Comparison of ENCODE assay signal across 2 cellular contexts in genomic region chrX:154672084-154672483, GRCh38.
A peak's percentile ranks its signal among the peaks of the same experiment; 100 is the strongest.
TF ChIP-seq lines count a peak whose summit lies in the region.

No MANE protein-coding gene starts in this region.

TF ChIP-seq in HEK293, 187 proteins besides CTCF, POLR2A, EP300 and RAD21:
- 0 out of 2 replicates have a peak, but pooled peaks have one; percentile 69 for TF ChIP-seq ZNF513 (tag by site-specific recombination; IDR thresholded peaks at IDR 0.05)
TF ChIP-seq in HEK293: peak in this region for 1; not testable (repeated sequence) for 186.

TF ChIP-seq in K562, 482 proteins besides CTCF, POLR2A, EP300 and RAD21:
- peak; percentile 77 for TF ChIP-seq ZNF512 (tag; IDR thresholded peaks at IDR 0.05)
